Comparison of ENCODE assay signal across 8 cellular contexts in genomic region chr6:126339796-126340750, GRCh38. TPM values are rescaled to one million over a fixed set of nuclear protein-coding genes. Genes with fewer than 3 reads are reported as not detected.
A peak's percentile ranks its signal among the peaks of the same experiment; 100 is the strongest.
DNase-seq lines count a peak whose midpoint lies in the region; ATAC-seq and FAIRE-seq lines count a peak whose summit lies in the region.

Gene CENPW (plus strand): TSS chr6:126340115. CDS start chr6:126340274, 159 bp downstream.

- peak; percentile 94 for ATAC-seq in GM21390 (IDR thresholded peaks at IDR 0.05; ENCODE audit: unreplicated experiment)

- DNase-seq in D341Med (ENCODE audit: low spot score) (peak; percentile 96), HTR-8/SVneo (ENCODE audit: insufficient read length, low spot score) (peak; percentile 79), NOMO-1 treated with dmso at 0.1 percent for 144 hours (lab: John Stamatoyannopoulos, UW; ENCODE audit: unreplicated experiment) (peak; percentile 67)
- DNase-seq in activated CD8-positive, alpha-beta memory T cell treated with anti-CD3 and anti-CD28 coated beads for 4 hours (ENCODE audit: low read depth in 2 of 2): peak; percentile 82 to 88
- peak; percentile 93 for DNase-seq in stimulated activated CD8-positive, alpha-beta memory T cell treated with anti-CD3 and anti-CD28 coated beads, Interleukin-15, amount 100 ng/mL, for 24 hours (ENCODE audit: low read depth)

- 0% methylated on average over 40 to 45 of the region's 48 CpGs for WGBS in mesodermal cell (ENCODE audit: insufficient coverage in 2 of 2), 2 experiments

- H3K4me1 ChIP-seq in mesodermal cell (ENCODE audit: control insufficient read depth, insufficient read depth, low read length, poor library complexity, severe bottlenecking): peaks cover 5% of the 10 kb centered on the region

- H3K36me3 ChIP-seq in mesodermal cell (ENCODE audit: control insufficient read depth, insufficient read depth, low read length): no peaks in the 10 kb centered on the region

- H3K9me3 ChIP-seq in mesodermal cell (ENCODE audit: control insufficient read depth, low read length): no peaks in the 10 kb centered on the region

- peak within 1 kb of the TSS; percentile 83 for H3K4me3 ChIP-seq in mesodermal cell (ENCODE audit: extremely low read depth, insufficient read depth, low read length, poor library complexity, severe bottlenecking)

- peak within 1 kb of the TSS; percentile 65 for H3K27ac ChIP-seq in mesodermal cell (ENCODE audit: low read depth, low read length, severe bottlenecking)

- FAIRE-seq in HTR-8/SVneo (lab: Jason Lieb, UNC) (peak; percentile 96), endometrium (lab: Jason Lieb, UNC) (peak; percentile 70)

RNA-seq across cellular contexts. Expression of gene CENPW, which starts in this region (rescaled TPM):
- 49.4 TPM for polyA plus RNA-seq in mesodermal cell (2013, experiment 1 of 2)
- 56.9 TPM for polyA plus RNA-seq in mesodermal cell (2013, experiment 2 of 2)

Comparison
In these comparisons a context has a peak if more than half of its experiments do, and no peak if none do; other contexts are left out.
1. Peak in every context shown above with its lines: DNase-seq, ATAC-seq, H3K4me3 ChIP-seq and H3K27ac ChIP-seq.